Comparison of ENCODE assay signal across 8 cellular contexts in the genomic region with DNA sequence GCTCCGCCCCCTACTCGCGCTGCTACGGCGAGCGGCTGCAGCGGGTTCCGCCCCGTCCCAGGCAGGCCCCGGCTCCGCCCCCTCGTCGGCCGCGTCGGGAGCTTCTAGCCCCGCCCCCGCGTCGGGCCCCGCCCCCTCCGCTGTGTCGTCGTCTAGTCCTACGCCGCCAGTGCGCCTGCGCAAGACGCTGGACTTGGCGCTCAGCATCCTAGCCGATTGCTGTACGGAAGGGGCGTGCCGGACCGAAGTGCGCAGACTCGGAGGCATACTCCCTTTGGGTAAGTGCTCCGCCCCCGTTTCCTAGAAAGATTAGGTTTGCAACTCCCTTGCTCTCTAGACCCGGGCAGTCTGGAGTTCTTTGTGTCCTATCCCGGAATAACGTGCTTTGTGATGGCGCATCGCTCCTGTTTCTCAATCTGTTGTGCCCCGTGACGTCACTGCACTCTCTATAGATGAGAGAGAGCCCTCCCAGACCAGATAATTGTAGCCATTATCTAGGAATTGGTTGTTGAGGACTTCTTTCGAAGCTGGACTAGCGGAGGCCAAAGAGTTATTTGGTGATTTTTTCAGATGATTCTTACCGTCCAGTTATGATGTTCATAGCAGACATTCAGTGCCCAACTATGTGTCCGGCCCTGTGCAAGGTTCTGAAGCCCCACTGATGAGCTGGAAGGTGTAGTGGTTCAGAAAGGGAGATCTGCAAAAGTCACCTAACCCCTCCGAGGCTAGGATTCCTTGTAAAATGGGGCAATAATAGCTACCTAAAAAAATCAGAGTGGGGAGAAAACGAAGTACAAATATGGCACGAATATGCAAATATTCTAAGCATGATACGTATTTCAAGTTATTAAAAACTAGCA. TPM values are rescaled to one million over a fixed set of nuclear protein-coding genes. Genes with fewer than 3 reads are reported as not detected.
DNase-seq lines count a peak whose midpoint lies in the region; ATAC-seq, FAIRE-seq and TF ChIP-seq lines count a peak whose summit lies in the region.

No MANE protein-coding gene starts in this region.

- ATAC-seq in HG02885 (IDR thresholded peaks at IDR 0.05; ENCODE audit: poor library complexity, unreplicated experiment) (peak; percentile 74), psoas muscle (peak; percentile 81 to 87 (median 83))

- in situ Hi-C loops in GM13977 (cut with MboI; ENCODE audit: low pct_unique_long_range_greater_than_20kb, low sequenced_read_pairs, unreplicated experiment) = loop anchor here (25.0 kb wide), 1 partner anchor 402 kb away; a partner anchor contains a TSS

- peak overlapping the region; percentile 73 to 76 for H3K4me3 ChIP-seq in right atrium auricular region
- H3K4me3 ChIP-seq in psoas muscle = peak overlapping the region; percentile 98

- H3K36me3 ChIP-seq in right atrium auricular region (peaks cover 30% of the 10 kb centered on the region), psoas muscle (ENCODE audit: insufficient read depth in 1 of 2, low read depth in 1 of 2) (peaks cover 9 to 43% of the 10 kb centered on the region in 2 donors)

- DNase-seq in GM13977 (ENCODE audit: low spot score) (peak; percentile 99), NCI-H1694 treated with DMSO at 0.1 percent for 48 hours (lab: John Stamatoyannopoulos, UW) (peak; percentile 96), T-helper 2 cell (peak; percentile 99 to 100 (median 100)), anterior cingulate cortex (lab: John Stamatoyannopoulos, UW) (peak; percentile 92 to 100 (median 99)), right atrium auricular region (ENCODE audit: low spot score) (peak; percentile 100), psoas muscle (peak; percentile 100), urothelium cell line (ENCODE audit: low spot score) (peak; percentile 96)

- 3% methylated on average over 41 to 54 of the region's 54 CpGs for whole genome bisulfite sequencing in psoas muscle, 3 donors

- H3K27ac ChIP-seq in right atrium auricular region = peak overlapping the region; percentile 98
- H3K27ac ChIP-seq in psoas muscle = peak overlapping the region; percentile 100

- H3K27me3 ChIP-seq in right atrium auricular region (no peaks in the 10 kb centered on the region), psoas muscle (ENCODE audit: insufficient read depth in 3 of 3, low read length in 2 of 3) (no peaks in the 10 kb centered on the region)

- intact Hi-C loops in psoas muscle (cut with DNase I) = loop anchor here (2.0 to 10.0 kb wide), 4 partner anchors 49 to 405 kb away; a partner anchor contains a TSS

- TF ChIP-seq CTCF in GM13977 (IDR thresholded peaks at IDR 0.05; ENCODE audit: extremely low read depth, insufficient read depth, missing control alignments) (no peak), right atrium auricular region (IDR thresholded peaks at IDR 0.05) (no peak), psoas muscle (IDR thresholded peaks at IDR 0.05) (no peak)

- peaks cover 0 to 43% of the 10 kb centered on the region in 2 donors for H3K4me1 ChIP-seq in right atrium auricular region
- peaks cover 47% of the 10 kb centered on the region for H3K4me1 ChIP-seq in psoas muscle

- H3K9me3 ChIP-seq in right atrium auricular region (no peaks in the 10 kb centered on the region), psoas muscle (no peaks in the 10 kb centered on the region)

- FAIRE-seq in urothelium cell line (lab: Jason Lieb, UNC) = peak; percentile 9

RNA-seq across cellular contexts. Expression of a gene that starts 0.7 kb away (rescaled TPM):
- 1 to 10 TPM; 7.4 to 9.0 TPM for total RNA-seq in right atrium auricular region
- total RNA-seq in psoas muscle = 10 to 100 TPM; 10.1 to 18.7 (median 13.1) TPM
- 10 to 100 TPM in 1 of 3 donors, 1 to 10 TPM in 2; 6.5 to 11.7 (median 8.5) TPM for polyA plus RNA-seq in psoas muscle

RNA-seq across cellular contexts. Expression of a gene that starts 12.0 kb away (rescaled TPM):
- total RNA-seq in right atrium auricular region (10 to 100 TPM; 23.4 to 84.7 TPM), psoas muscle (10 to 100 TPM in 1 of 4 donors, 1 to 10 TPM in 3; 8.3 to 11.5 (median 8.7) TPM)
- 1 to 10 TPM; 4.5 to 7.0 (median 5.0) TPM for polyA plus RNA-seq in psoas muscle

RNA-seq across cellular contexts. Expression of a gene that starts 17.4 kb away (rescaled TPM):
- total RNA-seq in right atrium auricular region (1 to 10 TPM; 3.4 to 4.6 TPM), psoas muscle (1 to 10 TPM in 1 of 4 donors, under 1 TPM in 3; 0.32 to 1.8 (median 0.93) TPM)
- polyA plus RNA-seq in psoas muscle = 1 to 10 TPM in 1 of 3 donors, under 1 TPM in 2; 0.17 to 1.5 (median 0.30) TPM

RNA-seq across cellular contexts. Expression of a gene that starts 23.0 kb away (rescaled TPM):
- total RNA-seq in right atrium auricular region = not detected
- total RNA-seq in psoas muscle = not detected
- polyA plus RNA-seq in psoas muscle = under 1 TPM; 0.08 to 0.35 (median 0.26) TPM

RNA-seq across cellular contexts. Expression of a gene that starts 31.8 kb away (rescaled TPM):
- total RNA-seq in right atrium auricular region = 100 to 1,000 TPM; 515 to 564 TPM
- 1,000 to 10,000 TPM; 1,027 to 1,232 (median 1,156) TPM for total RNA-seq in psoas muscle
- polyA plus RNA-seq in psoas muscle = 1,000 to 10,000 TPM; 1,633 to 3,792 (median 3,386) TPM

Comparison
In these comparisons a context has a peak if more than half of its experiments do, and no peak if none do; other contexts are left out.
1. Peak in every context shown above with its lines: DNase-seq, ATAC-seq, H3K4me3 ChIP-seq and H3K27ac ChIP-seq.